23 cellular contexts compared by ENCODE assay signal in genomic region chr6:105691971-105692370, GRCh38.
DNase-seq lines count a peak whose midpoint lies in the region; ATAC-seq, FAIRE-seq and TF ChIP-seq lines count a peak whose summit lies in the region.
"Had no signal": no experiment of that assay in that cellular context is flagged by ENCODE, and none has a peak within 500 bp of the region (broad histone marks: within the 10 kb centered on the region; RNA-seq: fewer than 3 reads in every experiment).

No MANE protein-coding gene starts in this region.

- peaks cover 19% of the 10 kb centered on the region for H3K9me3 ChIP-seq in mammary epithelial cell (replicated peaks; ENCODE audit: insufficient read depth, low read length)
- H3K9me3 ChIP-seq in keratinocyte (ENCODE audit: control insufficient read depth, low read depth, low read length), result no peaks in the 10 kb centered on the region
- H3K9me3 ChIP-seq: Caco-2 had no signal

- ATAC-seq in left colon (no peak), left ventricle myocardium superior (no peak)
- ATAC-seq: A549, HepG2, Panc1 had no signal

- TF ChIP-seq CTCF in mammary epithelial cell (conservative IDR thresholded peaks at IDR 0.05 in 1 of 2, IDR thresholded peaks at IDR 0.05 in 1 of 2; ENCODE audit: extremely low read depth in 1 of 2, insufficient read depth in 1 of 2, low read depth in 1 of 2, low read length in 2 of 2), result no peak
- no peak for TF ChIP-seq CTCF in MCF 10A (IDR thresholded peaks at IDR 0.05; ENCODE audit: unreplicated experiment)
- TF ChIP-seq CTCF in keratinocyte (optimal IDR thresholded peaks at IDR 0.05 in 1 of 3, IDR thresholded peaks at IDR 0.05 in 1 of 3, conservative IDR thresholded peaks at IDR 0.05 in 1 of 3; ENCODE audit: extremely low read depth in 1 of 3, insufficient read depth in 2 of 3, low read length in 3 of 3), result no peak

- WGBS in mammary epithelial cell (ENCODE audit: low coverage, missing lambda C conversion rate), result 9% methylated on average over 2 of the region's 2 CpGs

- H3K27me3 ChIP-seq in mammary epithelial cell (ENCODE audit: insufficient read depth, low read length) (no peaks in the 10 kb centered on the region), keratinocyte (ENCODE audit: control insufficient read depth, extremely low read depth, insufficient read depth, low read length) (no peaks in the 10 kb centered on the region)

- H4K20me1 ChIP-seq in mammary epithelial cell (ENCODE audit: insufficient read depth, low read length) (no peaks in the 10 kb centered on the region), keratinocyte (ENCODE audit: control insufficient read depth, extremely low read depth, insufficient read depth, low read length) (no peaks in the 10 kb centered on the region)
- H4K20me1 ChIP-seq: BLaER1 treated with 17β-estradiol and CSF1 and Interleukin-3, amounts not matched to agents 10 nM and 100 nM had no signal

- H3K27me3 Mint-ChIP-seq in MCF 10A (ENCODE audit: insufficient read depth, unreplicated experiment), result no peaks in the 10 kb centered on the region

- BruUV-seq in mammary epithelial cell (replicated peaks; lab: Mats Ljungman, UMichigan) (no TSS peak), MCF 10A (replicated peaks; lab: Mats Ljungman, UMichigan) (no TSS peak)

- no peaks in the 10 kb centered on the region for H3K9me1 ChIP-seq in keratinocyte (ENCODE audit: control insufficient read depth, extremely low read depth, insufficient read depth, low read length)

- no peak overlapping the region for H3K27ac Mint-ChIP-seq in MCF 10A (ENCODE audit: low read depth, unreplicated experiment)
- H3K27ac Mint-ChIP-seq: CD4-positive, alpha-beta T cell had no signal

- FAIRE-seq in keratinocyte (lab: Jason Lieb, UNC), result no peak
- FAIRE-seq: A549, GM12891, H54, HepG2 had no signal

- H3K4me1 Mint-ChIP-seq in MCF 10A (ENCODE audit: insufficient read depth, unreplicated experiment), result no peaks in the 10 kb centered on the region

- H3K4me3 ChIP-seq in mammary epithelial cell (replicated peaks in 1 of 3; ENCODE audit: insufficient read depth in 1 of 3, low read depth in 2 of 3, low read length in 3 of 3) (no peak overlapping the region), keratinocyte (ENCODE audit: control insufficient read depth in 2 of 3, extremely low read depth in 1 of 3, insufficient read depth in 2 of 3, low read depth in 1 of 3, low read length in 3 of 3) (no peak overlapping the region)
- H3K4me3 ChIP-seq: A549; BLaER1 treated with 17β-estradiol and CSF1 and Interleukin-3, amounts not matched to agents 10 nM and 100 nM; SK-N-MC had no signal

- peak overlapping the region; percentile 56 for H2AFZ ChIP-seq in mammary epithelial cell (ENCODE audit: low read depth, low read length)
- H2AFZ ChIP-seq in keratinocyte (ENCODE audit: control insufficient read depth, low read length), result peak overlapping the region; percentile 25

- H3K9me3 Mint-ChIP-seq in MCF 10A (ENCODE audit: unreplicated experiment), result peaks cover 6% of the 10 kb centered on the region

- dilution Hi-C loops in mammary epithelial cell (cut with HindIII; ENCODE audit: low sequenced_read_pairs), result no loop called here
- dilution Hi-C loops in keratinocyte (cut with MboI; ENCODE audit: extremely low pct_ligation_motif_present, low sequenced_read_pairs), result no loop called here

- H3K79me2 ChIP-seq in mammary epithelial cell (ENCODE audit: insufficient read depth, low read length) (no peaks in the 10 kb centered on the region), keratinocyte (ENCODE audit: control insufficient read depth, insufficient read depth, low read length) (no peaks in the 10 kb centered on the region)

- POLR2A ChIA-PET in MCF 10A (lab: Yijun Ruan, JAX), result interaction anchor here (0.7 kb wide), 1 partner anchor 68 kb away, joined by 3 read pairs; no protein-coding TSS in a partner anchor

- H3K36me3 ChIP-seq in mammary epithelial cell (ENCODE audit: insufficient read depth, low read length), result no peaks in the 10 kb centered on the region
- H3K36me3 ChIP-seq in keratinocyte (ENCODE audit: control insufficient read depth in 2 of 2, extremely low read depth in 1 of 2, insufficient read depth in 2 of 2, low read length in 2 of 2), result no peaks in the 10 kb centered on the region

- peaks cover 2% of the 10 kb centered on the region for H3K36me3 Mint-ChIP-seq in MCF 10A (ENCODE audit: insufficient read depth, unreplicated experiment)

- in situ Hi-C loops in mammary epithelial cell (cut with MboI; ENCODE audit: low sequenced_read_pairs in 2 of 2), result no loop called here

- H3K9ac ChIP-seq in mammary epithelial cell (ENCODE audit: insufficient read depth, low read length) (no peak overlapping the region), keratinocyte (ENCODE audit: control insufficient read depth, extremely low read depth, insufficient read depth, low read length) (no peak overlapping the region)
- H3K9ac ChIP-seq: BLaER1 treated with 17β-estradiol and CSF1 and Interleukin-3, amounts not matched to agents 10 nM and 100 nM had no signal

- H3K27ac ChIP-seq in mammary epithelial cell (ENCODE audit: insufficient read depth, low read depth, low read length) (no peak overlapping the region), keratinocyte (ENCODE audit: control insufficient read depth, insufficient read depth, low read length) (no peak overlapping the region)
- H3K27ac ChIP-seq: A549; BLaER1 treated with 17β-estradiol and CSF1 and Interleukin-3, amounts not matched to agents 10 nM and 100 nM; SK-N-MC had no signal

- intact Hi-C loops in mammary epithelial cell (cut with micrococcal nuclease), result no loop called here
- intact Hi-C loops in MCF 10A (cut with micrococcal nuclease), result no loop called here
- intact Hi-C loops in left colon (cut with DNase I, micrococcal nuclease), result no loop called here
- intact Hi-C loops in left ventricle myocardium superior (cut with micrococcal nuclease), result no loop called here

- H3K4me1 ChIP-seq in mammary epithelial cell (ENCODE audit: insufficient read depth, low read length), result peaks cover 7% of the 10 kb centered on the region
- no peaks in the 10 kb centered on the region for H3K4me1 ChIP-seq in keratinocyte (ENCODE audit: control insufficient read depth, extremely low read depth, insufficient read depth, low read length)
- H3K4me1 ChIP-seq: A549, Caco-2 had no signal

- H3K4me2 ChIP-seq in mammary epithelial cell (ENCODE audit: insufficient read depth, low read depth, low read length) (no peak overlapping the region), keratinocyte (ENCODE audit: control insufficient read depth, extremely low read depth, insufficient read depth, low read depth, low read length) (no peak overlapping the region)
- H3K4me2 ChIP-seq: A549 had no signal

- CTCF ChIA-PET in mammary epithelial cell (lab: Charles Lee; ENCODE audit: low non-redundant PET), result no interaction called here
- CTCF ChIA-PET in MCF 10A (lab: Yijun Ruan, JAX), result interaction anchor here (0.6 kb wide), 2 partner anchors 160 to 240 kb away, joined by 3 to 4 read pairs; no protein-coding TSS in a partner anchor

- H3K4me3 Mint-ChIP-seq in MCF 10A (ENCODE audit: unreplicated experiment), result no peak overlapping the region
- H3K4me3 Mint-ChIP-seq: CD4-positive, alpha-beta T cell had no signal

- DNase-seq in mammary epithelial cell (no peak), MCF 10A (ENCODE audit: unreplicated experiment) (no peak), RPMI7951 (ENCODE audit: low read depth) (peak; percentile 35), keratinocyte (ENCODE audit: low read depth, low spot score) (no peak), left colon (no peak), left ventricle myocardium superior (no peak)
- DNase-seq in activated CD4-positive, CD25-positive, alpha-beta regulatory T cell (lab: John Stamatoyannopoulos, UW), result no peak
- DNase-seq: Caco-2; CD4-positive, alpha-beta T cell; GF-D8; Karpas-422; NCI-H1092 treated with DMSO at 0.1 percent for 48 hours; NCI-H446; NCI-H524 treated with DMSO at 0.1 percent for 48 hours; NCI-H82; SHP77 treated with DMSO at 0.1 percent for 48 hours had no signal
